In the genomic region with DNA sequence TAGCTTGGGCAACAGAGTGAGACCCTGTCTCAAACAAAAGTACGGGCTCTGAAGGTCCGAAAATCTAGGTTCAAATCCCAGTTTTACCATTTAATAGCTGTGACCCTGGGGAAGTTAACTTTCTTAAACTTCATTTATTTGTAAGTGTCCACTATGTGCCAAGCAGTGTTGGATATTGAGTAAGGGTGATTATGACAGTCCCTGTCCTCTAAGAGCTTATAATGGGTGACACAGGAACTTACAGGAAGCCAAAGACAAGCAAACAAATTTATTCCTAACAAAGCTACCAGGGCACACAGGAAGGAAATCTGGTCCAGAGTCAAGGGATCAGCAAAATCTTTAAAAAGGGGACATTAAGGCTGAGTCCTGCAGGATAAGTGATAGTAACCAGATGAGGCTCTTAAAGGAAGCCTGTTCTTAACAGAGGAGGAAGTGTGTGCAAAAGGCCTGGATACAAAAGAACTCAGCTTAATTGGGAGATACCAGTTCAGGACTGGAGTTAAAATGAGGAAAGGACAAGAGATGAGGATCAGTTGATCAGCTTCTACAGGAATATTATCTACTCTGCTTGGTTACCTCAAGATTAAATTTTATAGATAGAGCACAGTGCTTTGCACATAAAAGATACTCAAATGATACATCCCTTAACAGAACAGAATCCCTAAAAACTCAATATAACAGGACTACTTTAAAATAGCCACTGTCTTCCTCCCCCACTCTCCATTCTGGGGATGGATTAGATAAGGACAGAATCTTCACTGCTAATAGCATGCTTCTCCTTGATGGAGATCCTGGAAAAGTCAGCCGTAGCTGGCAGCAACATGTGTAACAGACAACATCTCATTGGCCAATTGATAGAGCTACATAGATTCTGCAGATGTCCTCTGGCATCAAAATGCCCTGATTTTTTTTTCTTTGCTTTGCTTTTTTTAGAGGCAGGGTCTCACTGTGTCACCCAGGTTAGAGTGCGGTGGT, we compare ENCODE assay signal across 14 cellular contexts. TPM values are rescaled to one million over a fixed set of nuclear protein-coding genes. Genes with fewer than 3 reads are reported as not detected.
DNase-seq lines count a peak whose midpoint lies in the region; ATAC-seq, FAIRE-seq and TF ChIP-seq lines count a peak whose summit lies in the region.
"Had no signal": no experiment of that assay in that cellular context is flagged by ENCODE, and none has a peak within 500 bp of the region (broad histone marks: within the 10 kb centered on the region; RNA-seq: fewer than 3 reads in every experiment).

No MANE protein-coding gene starts in this region.

- POLR2A ChIA-PET in HepG2 (lab: Yijun Ruan, JAX) = interaction anchor here (0.7 kb wide), 1 partner anchor 40 kb away, joined by 3 read pairs; a partner anchor contains a TSS
- POLR2A ChIA-PET in activated B cell treated with CpG ODN at 0.5 μM for 24 hours (lab: Charles Lee) = interaction anchor here (0.6 to 2.1 kb wide), 2 partner anchors 40 to 1108 kb away, joined by 4 to 11 read pairs; a partner anchor contains a TSS

- H3K4me2 ChIP-seq in HepG2 (ENCODE audit: low read depth, low read length) = no peak overlapping the region

- TF ChIP-seq CTCF in liver (IDR thresholded peaks at IDR 0.05; ENCODE audit: low read depth, low read length, missing input control) = no peak
- no peak for TF ChIP-seq CTCF in HepG2 (CRISPR knock-in tag; IDR thresholded peaks at IDR 0.05)
- TF ChIP-seq CTCF in activated B cell treated with CpG ODN at 0.5 μM for 24 hours (IDR thresholded peaks at IDR 0.05) = no peak
- TF ChIP-seq CTCF in lower lobe of right lung (IDR thresholded peaks at IDR 0.05) = no peak

- intact Hi-C loops in HepG2 (cut with micrococcal nuclease; ENCODE audit: unreplicated experiment) = no loop called here
- intact Hi-C loops in activated B cell treated with CpG ODN at 0.5 μM for 24 hours (cut with micrococcal nuclease) = loop anchor here (5.0 to 10.0 kb wide), 2 partner anchors 47 to 760 kb away; no protein-coding TSS in a partner anchor
- intact Hi-C loops in lower lobe of right lung (cut with DNase I) = no loop called here

- no peaks in the 10 kb centered on the region for H3K27me3 ChIP-seq in liver (ENCODE audit: control insufficient read depth in 4 of 4, insufficient read depth in 4 of 4, low read length in 3 of 4)
- no peaks in the 10 kb centered on the region for H3K27me3 ChIP-seq in HepG2 (ENCODE audit: control insufficient read depth in 1 of 2, insufficient read depth in 2 of 2, low read length in 2 of 2)
- H3K27me3 ChIP-seq in lower lobe of right lung (ENCODE audit: low read depth) = no peaks in the 10 kb centered on the region
- H3K27me3 ChIP-seq: colonic mucosa had no signal

- H3K36me3 Mint-ChIP-seq in activated B cell treated with CpG ODN at 0.5 μM for 24 hours (ENCODE audit: low read depth) = peaks cover 61% of the 10 kb centered on the region

- ATAC-seq in HepG2 (no peak), activated B cell treated with CpG ODN at 0.5 μM for 24 hours (ENCODE audit: low read depth) (no peak), lower lobe of right lung (peak in 1 of 2 donors; percentile 64)

- H2AFZ ChIP-seq in HepG2 (ENCODE audit: low read length) = no peak overlapping the region

- H3K4me1 Mint-ChIP-seq in activated B cell treated with CpG ODN at 0.5 μM for 24 hours = peaks cover 90% of the 10 kb centered on the region

- H4K20me1 ChIP-seq in HepG2 (ENCODE audit: insufficient read depth, low read length) = 0 out of 2 replicates have a peak, but pooled peaks cover 4% of the 10 kb centered on the region

- no peak overlapping the region for H3K4me3 ChIP-seq in liver (ENCODE audit: low read depth in 1 of 3, low read length in 3 of 3)
- no peak overlapping the region for H3K4me3 ChIP-seq in HepG2 (replicated peaks in 1 of 3; ENCODE audit: insufficient read depth in 1 of 3, low read depth in 2 of 3, low read length in 3 of 3)
- H3K4me3 ChIP-seq in lower lobe of right lung = no peak overlapping the region
- H3K4me3 ChIP-seq: colonic mucosa had no signal

- WGBS in liver = 90% methylated on average over 4 of the region's 4 CpGs
- 94% methylated on average over 4 of the region's 4 CpGs for WGBS in HepG2 (ENCODE audit: low lambda C conversion rate)

- no peaks in the 10 kb centered on the region for H3K27me3 Mint-ChIP-seq in activated B cell treated with CpG ODN at 0.5 μM for 24 hours

- TF ChIP-seq POLR2A in HepG2 (IDR thresholded peaks at IDR 0.05; ENCODE audit: insufficient read depth in 1 of 2, low read depth in 2 of 2, low read length in 2 of 2) = no peak

- H3K27ac Mint-ChIP-seq in activated B cell treated with CpG ODN at 0.5 μM for 24 hours = peak overlapping the region; percentile 42
- H3K27ac Mint-ChIP-seq: nephron had no signal

- no peak overlapping the region for H3K4me3 Mint-ChIP-seq in activated B cell treated with CpG ODN at 0.5 μM for 24 hours
- H3K4me3 Mint-ChIP-seq: nephron had no signal

- no peak for TF ChIP-seq EP300 in HepG2 (IDR thresholded peaks at IDR 0.05; ENCODE audit: low read depth in 2 of 2, low read length in 2 of 2)
- TF ChIP-seq EP300 in HepG2 (CRISPR knock-in tag; IDR thresholded peaks at IDR 0.05; ENCODE audit: borderline replicate concordance) = no peak

- FAIRE-seq in HepG2 (lab: Jason Lieb, UNC) = no peak

- H3K79me2 ChIP-seq in HepG2 (ENCODE audit: insufficient read depth, low read length) = peaks cover 75% of the 10 kb centered on the region

- H3K27ac ChIP-seq in liver (ENCODE audit: low read depth in 1 of 2, low read length in 2 of 2) = no peak overlapping the region
- H3K27ac ChIP-seq in HepG2 (ENCODE audit: extremely low read length, insufficient read depth, low read length) = no peak overlapping the region
- peak overlapping the region; percentile 40 for H3K27ac ChIP-seq in lower lobe of right lung
- H3K27ac ChIP-seq: colonic mucosa had no signal

- H3K9me3 ChIP-seq in liver (ENCODE audit: control insufficient read depth in 4 of 4, low read length in 3 of 4) (no peaks in the 10 kb centered on the region), HepG2 (ENCODE audit: low read length) (no peaks in the 10 kb centered on the region), lower lobe of right lung (no peaks in the 10 kb centered on the region)
- H3K9me3 ChIP-seq: colonic mucosa had no signal

- H3K36me3 ChIP-seq in liver (ENCODE audit: control insufficient read depth in 4 of 4, insufficient read depth in 3 of 4, low read depth in 1 of 4, low read length in 3 of 4) (peaks cover 0 to 2% (median 0%) of the 10 kb centered on the region in 4 donors), HepG2 (replicated peaks in 1 of 2; ENCODE audit: control insufficient read depth in 1 of 2, insufficient read depth in 2 of 2, low read length in 2 of 2) (peaks cover 2 to 6% of the 10 kb centered on the region in 2 experiments; a peak in 2 of 5 replicates), lower lobe of right lung (peaks cover 7% of the 10 kb centered on the region)
- H3K36me3 ChIP-seq: colonic mucosa had no signal

- no peaks in the 10 kb centered on the region for H3K9me3 Mint-ChIP-seq in activated B cell treated with CpG ODN at 0.5 μM for 24 hours
- H3K9me3 Mint-ChIP-seq: nephron had no signal

- no peak overlapping the region for H3K9ac ChIP-seq in liver (ENCODE audit: low read depth in 1 of 2, low read length in 2 of 2)
- no peak overlapping the region for H3K9ac ChIP-seq in HepG2 (ENCODE audit: insufficient read depth, low read depth, low read length)

- DNase-seq in HepG2 (ENCODE audit: low spot score) = no peak
- no peak for DNase-seq in activated B cell treated with CpG ODN at 0.5 μM for 24 hours
- no peak for DNase-seq in lower lobe of right lung
- no peak for DNase-seq in COLO829 (ENCODE audit: low spot score)
- DNase-seq in NCI-H774 (lab: John Stamatoyannopoulos, UW) = no peak
- DNase-seq in RPMI8226 = no peak
- no peak for DNase-seq in T-helper 2 cell
- DNase-seq: activated effector memory CD4-positive, alpha-beta T cell treated with anti-CD3 and anti-CD28 coated beads, Interleukin-2, amount 50 U/mL, for 16 hours; colonic mucosa; DMS 273 treated with DMSO at 0.1 percent for 48 hours; NCI-H187; NCI-H446 had no signal

- H3K4me1 ChIP-seq in liver (ENCODE audit: control insufficient read depth in 4 of 4, insufficient read depth in 4 of 4, low read length in 3 of 4) (peaks cover 6 to 35% (median 14%) of the 10 kb centered on the region in 4 donors), HepG2 (ENCODE audit: insufficient read depth, low read length) (peaks cover 49% of the 10 kb centered on the region), lower lobe of right lung (peaks cover 79% of the 10 kb centered on the region)
- H3K4me1 ChIP-seq: colonic mucosa had no signal

- in situ Hi-C loops in HepG2 (cut with HindIII; ENCODE audit: extremely low pct_ligation_motif_present, low pct_unique_long_range_greater_than_20kb) = no loop called here

- BruUV-seq in HepG2 (replicated peaks; lab: Mats Ljungman, UMichigan) = no TSS peak

- no peak for TF ChIP-seq RAD21 in liver (IDR thresholded peaks at IDR 0.05)
- no peak for TF ChIP-seq RAD21 in HepG2 (CRISPR knock-in tag; IDR thresholded peaks at IDR 0.05)

- CTCF ChIA-PET in HepG2 (lab: Yijun Ruan, JAX; ENCODE audit: low intra/inter-chr PET ratio, low total read pairs) (no interaction called here), activated B cell treated with CpG ODN at 0.5 μM for 24 hours (lab: Charles Lee) (no interaction called here)

RNA-seq across cellular contexts. Expression of a gene that starts 6.1 kb away (rescaled TPM):
- total RNA-seq in liver (100 to 1,000 TPM in 1 of 2 donors, 10 to 100 TPM in 1; 67.9 to 161 TPM), HepG2 (2016; rRNA removed; fragmentation: Illumina TruSeq; extraction: Trizol) (84.9 and 111 TPM in 2 replicates), activated B cell treated with CpG ODN at 0.5 μM for 24 hours (121 and 133 TPM in 2 replicates), lower lobe of right lung (230 TPM)
- polyA plus RNA-seq in liver (100 to 1,000 TPM in 1 of 2 donors, 10 to 100 TPM in 1; 98.0 to 124 TPM), HepG2 (2011; rRNA removed) (161 and 226 TPM in 2 replicates)
- 76.5 and 88.5 TPM in 2 replicates for total RNA-seq in HepG2 (2016; cell fraction: cytosol; rRNA removed; fragmentation: Illumina TruSeq; extraction: Trizol; ENCODE audit: low read depth)
- 88.8 and 113 TPM in 2 replicates for total RNA-seq in HepG2 (2016; cell fraction: insoluble cytoplasmic fraction; rRNA removed; fragmentation: Illumina TruSeq; extraction: Trizol)
- total RNA-seq in HepG2 (2016; cell fraction: membrane; rRNA removed; fragmentation: Illumina TruSeq; extraction: Trizol) = 153 and 156 TPM in 2 replicates
- total RNA-seq in HepG2 (2016; cell fraction: nucleus; rRNA removed; fragmentation: Illumina TruSeq; extraction: Trizol) = 40.1 and 47.1 TPM in 2 replicates
- 86.0 and 158 TPM in 2 replicates for polyA plus RNA-seq in HepG2 (2011; cell fraction: cytosol; rRNA removed)
- 18.8 and 37.1 TPM in 2 replicates for polyA plus RNA-seq in HepG2 (2011; cell fraction: nucleus; rRNA removed)
- polyA plus RNA-seq in HepG2 (2012) = 105 and 119 TPM in 2 replicates
- 170 and 199 TPM in 2 replicates for polyA plus RNA-seq in HepG2 (2016; cell fraction: cytosol; fragmentation: Illumina TruSeq; extraction: Trizol; ENCODE audit: low read depth)
- 189 and 197 TPM in 2 replicates for polyA plus RNA-seq in HepG2 (2016; cell fraction: insoluble cytoplasmic fraction; fragmentation: Illumina TruSeq; extraction: Trizol; ENCODE audit: low read depth)
- polyA plus RNA-seq in HepG2 (2016; cell fraction: membrane; fragmentation: Illumina TruSeq; extraction: Trizol; ENCODE audit: low read depth) = 247 and 254 TPM in 2 replicates
- 84.4 and 93.0 TPM in 2 replicates for polyA plus RNA-seq in HepG2 (2016; cell fraction: nucleus; fragmentation: Illumina TruSeq; extraction: Trizol; ENCODE audit: insufficient read depth, low read depth)
- 58.3 and 60.5 TPM in 2 replicates for polyA minus RNA-seq in HepG2 (2011; rRNA and poly(A)+ RNA removed; ENCODE audit: low replicate concordance)
- polyA minus RNA-seq in HepG2 (2011; cell fraction: cytosol; rRNA and poly(A)+ RNA removed) = 38.9 and 45.4 TPM in 2 replicates
- 20.5 and 22.4 TPM in 2 replicates for polyA minus RNA-seq in HepG2 (2011; cell fraction: nucleus; rRNA and poly(A)+ RNA removed)

RNA-seq across cellular contexts. Expression of a gene that starts 40.1 kb away (rescaled TPM):
- total RNA-seq in liver (1 to 10 TPM; 2.7 TPM), HepG2 (2016; rRNA removed; fragmentation: Illumina TruSeq; extraction: Trizol) (14.0 and 18.1 TPM in 2 replicates), activated B cell treated with CpG ODN at 0.5 μM for 24 hours (7.5 and 10.3 TPM in 2 replicates), lower lobe of right lung (7.4 TPM)
- polyA plus RNA-seq in liver (1 to 10 TPM; 2.7 to 2.8 TPM), HepG2 (2011; rRNA removed) (1.3 and 3.1 TPM in 2 replicates)
- 21.2 and 28.6 TPM in 2 replicates for total RNA-seq in HepG2 (2016; cell fraction: cytosol; rRNA removed; fragmentation: Illumina TruSeq; extraction: Trizol; ENCODE audit: low read depth)
- total RNA-seq in HepG2 (2016; cell fraction: insoluble cytoplasmic fraction; rRNA removed; fragmentation: Illumina TruSeq; extraction: Trizol) = 12.7 and 18.1 TPM in 2 replicates
- 9.7 and 11.2 TPM in 2 replicates for total RNA-seq in HepG2 (2016; cell fraction: membrane; rRNA removed; fragmentation: Illumina TruSeq; extraction: Trizol)
- total RNA-seq in HepG2 (2016; cell fraction: nucleus; rRNA removed; fragmentation: Illumina TruSeq; extraction: Trizol) = 16.6 and 19.1 TPM in 2 replicates
- polyA plus RNA-seq in HepG2 (2011; cell fraction: cytosol; rRNA removed) = 0.93 and 1.0 TPM in 2 replicates
- polyA plus RNA-seq in HepG2 (2011; cell fraction: nucleus; rRNA removed) = 1.2 and 2.7 TPM in 2 replicates
- 1.7 and 4.7 TPM in 2 replicates for polyA plus RNA-seq in HepG2 (2012)
- 1.9 and 2.2 TPM in 2 replicates for polyA plus RNA-seq in HepG2 (2016; cell fraction: cytosol; fragmentation: Illumina TruSeq; extraction: Trizol; ENCODE audit: low read depth)
- polyA plus RNA-seq in HepG2 (2016; cell fraction: insoluble cytoplasmic fraction; fragmentation: Illumina TruSeq; extraction: Trizol; ENCODE audit: low read depth) = 11.2 and 14.7 TPM in 2 replicates
- 1.6 and 2.8 TPM in 2 replicates for polyA plus RNA-seq in HepG2 (2016; cell fraction: membrane; fragmentation: Illumina TruSeq; extraction: Trizol; ENCODE audit: low read depth)
- polyA plus RNA-seq in HepG2 (2016; cell fraction: nucleus; fragmentation: Illumina TruSeq; extraction: Trizol; ENCODE audit: insufficient read depth, low read depth) = 8.1 and 8.4 TPM in 2 replicates
- polyA minus RNA-seq in HepG2 (2011; rRNA and poly(A)+ RNA removed; ENCODE audit: low replicate concordance) = 7.2 and 9.6 TPM in 2 replicates
- 6.4 and 9.8 TPM in 2 replicates for polyA minus RNA-seq in HepG2 (2011; cell fraction: cytosol; rRNA and poly(A)+ RNA removed)
- polyA minus RNA-seq in HepG2 (2011; cell fraction: nucleus; rRNA and poly(A)+ RNA removed) = 11.4 and 25.8 TPM in 2 replicates
